In the genomic region with DNA sequence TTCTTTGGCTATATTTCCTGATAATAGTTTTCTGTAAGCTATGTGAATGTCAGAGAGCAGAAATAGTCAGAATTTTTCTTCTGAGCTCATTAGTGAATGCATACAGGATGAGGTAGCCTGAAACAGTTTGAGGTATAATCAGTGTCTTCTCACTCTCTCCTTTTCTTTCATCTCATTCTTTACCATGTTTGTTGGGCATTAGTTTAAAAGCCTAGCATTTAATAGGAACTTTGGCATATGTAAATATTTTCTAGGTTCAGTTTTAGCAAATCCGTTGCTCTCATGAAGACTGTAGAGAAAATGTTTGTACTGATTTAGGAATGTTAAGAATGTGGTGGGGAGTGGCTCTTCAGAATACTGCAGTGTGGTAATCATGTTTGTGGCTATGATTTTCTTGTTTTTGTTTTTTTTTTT, we compare ENCODE assay signal across 10 cellular contexts.
A peak's percentile ranks its signal among the peaks of the same experiment; 100 is the strongest.
DNase-seq lines count a peak whose midpoint lies in the region; ATAC-seq and TF ChIP-seq lines count a peak whose summit lies in the region.
"Had no signal": no experiment of that assay in that cellular context is flagged by ENCODE, and none has a peak within 500 bp of the region (broad histone marks: within the 10 kb centered on the region; RNA-seq: fewer than 3 reads in every experiment).

No MANE protein-coding gene starts in this region.

- no peaks in the 10 kb centered on the region for H4K20me1 ChIP-seq in PC-3 (ENCODE audit: low read length)

- TF ChIP-seq CTCF in BJ (IDR thresholded peaks at IDR 0.05; ENCODE audit: insufficient read depth, low read depth, low read length) = no peak
- TF ChIP-seq CTCF in PC-3 (conservative IDR thresholded peaks at IDR 0.05; ENCODE audit: low read depth, low read length) = no peak
- no peak for TF ChIP-seq CTCF in epithelial cell of esophagus (IDR thresholded peaks at IDR 0.05; ENCODE audit: insufficient read depth, low read depth, low read length, missing control alignments)
- TF ChIP-seq CTCF in dorsolateral prefrontal cortex (IDR thresholded peaks at IDR 0.05 in 54 of 56, conservative IDR thresholded peaks at IDR 0.05 in 2 of 56; ENCODE audit: low read depth in 1 of 56, partially characterized antibody in 56 of 56) = no peak

- no peak overlapping the region for H2BK5ac ChIP-seq in mesendoderm (ENCODE audit: low read length)

- H3K23ac ChIP-seq in mesendoderm (ENCODE audit: low read length) = no peak overlapping the region

- no peak overlapping the region for H2AK5ac ChIP-seq in mesendoderm (ENCODE audit: low read length)

- H3K27me3 ChIP-seq in BJ (ENCODE audit: control insufficient read depth, insufficient read depth, low read length) (no peaks in the 10 kb centered on the region), PC-3 (ENCODE audit: low read length) (no peaks in the 10 kb centered on the region), mesendoderm (ENCODE audit: insufficient read depth, low read length, poor library complexity) (no peaks in the 10 kb centered on the region), dorsolateral prefrontal cortex (no peaks in the 10 kb centered on the region)

- no peaks in the 10 kb centered on the region for H3K79me1 ChIP-seq in mesendoderm (ENCODE audit: low read length)

- peak; percentile 89 for ATAC-seq in PC-3
- no peak for ATAC-seq in HG02852 (IDR thresholded peaks at IDR 0.05; ENCODE audit: unreplicated experiment)

- no peak overlapping the region for H3K4me3 ChIP-seq in BJ (ENCODE audit: low read depth, low read length)
- H3K4me3 ChIP-seq in PC-3 (ENCODE audit: low read length) = peak overlapping the region; percentile 4; the same call in 1 of the 2 replicates
- H3K4me3 ChIP-seq in epithelial cell of esophagus (ENCODE audit: low read length) = no peak overlapping the region
- no peak overlapping the region for H3K4me3 ChIP-seq in mesendoderm (ENCODE audit: low read length)
- H3K4me3 ChIP-seq in dorsolateral prefrontal cortex = no peak overlapping the region
- H3K4me3 ChIP-seq: psoas muscle had no signal

- POLR2A ChIA-PET in BJ (lab: Charles Lee) = interaction anchor here (0.6 to 1.2 kb wide), 3 partner anchors 10 to 23 kb away, joined by 3 to 9 read pairs (median 6); no protein-coding TSS in a partner anchor
- POLR2A ChIA-PET in PC-3 (lab: Charles Lee; ENCODE audit: unreplicated experiment) = interaction anchor here (0.6 kb wide), 1 partner anchor 150 kb away, joined by 4 read pairs; no protein-coding TSS in a partner anchor

- H3K4ac ChIP-seq in mesendoderm (ENCODE audit: low read depth, low read length) = no peak overlapping the region

- peak; percentile 41 for DNase-seq in BJ (ENCODE audit: low read depth)
- peak; percentile 67 for DNase-seq in PC-3
- peak; percentile 55 for DNase-seq in epithelial cell of esophagus (ENCODE audit: low read depth)
- peak; percentile 76 for DNase-seq in mesendoderm
- DNase-seq in NCI-H2171 treated with DMSO at 0.1 percent for 48 hours (lab: John Stamatoyannopoulos, UW) = no peak
- no peak for DNase-seq in dorsolateral prefrontal cortex
- DNase-seq in GM19240 (ENCODE audit: insufficient read length, low spot score) = no peak
- DNase-seq: CD4-positive, CD25-positive, alpha-beta regulatory T cell; psoas muscle had no signal

- H3K79me2 ChIP-seq in PC-3 (ENCODE audit: low read length) (no peaks in the 10 kb centered on the region), mesendoderm (ENCODE audit: control insufficient read depth, insufficient read depth, low read length) (no peaks in the 10 kb centered on the region)

- H3K56ac ChIP-seq in mesendoderm (ENCODE audit: low read length) = no peak overlapping the region

- BruUV-seq in PC-3 (replicated peaks; lab: Mats Ljungman, UMichigan) = TSS peak; percentile 89

- CTCF ChIA-PET in BJ (lab: Yijun Ruan, JAX) (no interaction called here), PC-3 (lab: Charles Lee) (interaction anchor here (0.9 kb wide), 1 partner anchor 27 kb away, joined by 3 read pairs; no protein-coding TSS in a partner anchor)

- H3K27ac ChIP-seq in PC-3 (ENCODE audit: low read length) (peak overlapping the region; percentile 1; the same call in 1 of the 2 replicates), mesendoderm (ENCODE audit: low read depth, low read length) (no peak overlapping the region), dorsolateral prefrontal cortex (no peak overlapping the region)
- H3K27ac ChIP-seq: psoas muscle had no signal

- WGBS in mesendoderm (ENCODE audit: extremely low coverage, insufficient coverage, low lambda C conversion rate) = no CpG with 5 or more reads among the region's 1 CpG

- no peak overlapping the region for H2AFZ ChIP-seq in PC-3 (ENCODE audit: low read length)

- no peak overlapping the region for H4K8ac ChIP-seq in mesendoderm (ENCODE audit: low read depth, low read length)

- H3K4me2 ChIP-seq in PC-3 (ENCODE audit: low read length) (peak overlapping the region; percentile 51), mesendoderm (ENCODE audit: low read length) (no peak overlapping the region)

- no peaks in the 10 kb centered on the region for H3K9me2 ChIP-seq in PC-3 (replicated peaks; ENCODE audit: low read length)

- H3K36me3 ChIP-seq in BJ (ENCODE audit: control insufficient read depth, insufficient read depth, low read length) = no peaks in the 10 kb centered on the region
- no peaks in the 10 kb centered on the region for H3K36me3 ChIP-seq in PC-3 (ENCODE audit: low read depth, low read length)
- H3K36me3 ChIP-seq in mesendoderm (ENCODE audit: control insufficient read depth, insufficient read depth, low read length) = no peaks in the 10 kb centered on the region

- H3K4me1 ChIP-seq in PC-3 (ENCODE audit: insufficient read depth, low read length) (peaks cover 27% of the 10 kb centered on the region), mesendoderm (ENCODE audit: control insufficient read depth, low read depth, low read length) (peaks cover 5% of the 10 kb centered on the region)

- no peak overlapping the region for H2BK120ac ChIP-seq in mesendoderm (ENCODE audit: low read depth, low read length)

- intact Hi-C loops in PC-3 (cut with micrococcal nuclease) (loop anchor here (1.0 kb wide), 1 partner anchor 19 kb away; no protein-coding TSS in a partner anchor), dorsolateral prefrontal cortex (cut with DNase I) (no loop called here)

- no peak overlapping the region for H4K5ac ChIP-seq in mesendoderm (ENCODE audit: low read length)

- H3K18ac ChIP-seq in mesendoderm (ENCODE audit: low read length) = no peak overlapping the region

- no peak overlapping the region for H3K9ac ChIP-seq in PC-3 (ENCODE audit: low read length)
- H3K9ac ChIP-seq in mesendoderm (ENCODE audit: low read length) = no peak overlapping the region

- H2BK15ac ChIP-seq in mesendoderm (replicated peaks; ENCODE audit: low read depth) = no peak overlapping the region

- no peaks in the 10 kb centered on the region for H3K9me3 ChIP-seq in PC-3 (ENCODE audit: low read length)
- H3K9me3 ChIP-seq: psoas muscle had no signal

- no peaks in the 10 kb centered on the region for H3F3A ChIP-seq in PC-3 (ENCODE audit: low read length, unreplicated experiment)

Comparison
In these comparisons a context has a peak if more than half of its experiments do, and no peak if none do; other contexts are left out.
1. DNase-seq: peak in BJ (single experiment), PC-3 (single experiment), epithelial cell of esophagus (single experiment) and mesendoderm (single experiment); none in NCI-H2171 treated with DMSO at 0.1 percent for 48 hours (single experiment), dorsolateral prefrontal cortex (0 of 10) and GM19240 (single experiment).